ENCODE assay signal across 19 cellular contexts in the genomic region with DNA sequence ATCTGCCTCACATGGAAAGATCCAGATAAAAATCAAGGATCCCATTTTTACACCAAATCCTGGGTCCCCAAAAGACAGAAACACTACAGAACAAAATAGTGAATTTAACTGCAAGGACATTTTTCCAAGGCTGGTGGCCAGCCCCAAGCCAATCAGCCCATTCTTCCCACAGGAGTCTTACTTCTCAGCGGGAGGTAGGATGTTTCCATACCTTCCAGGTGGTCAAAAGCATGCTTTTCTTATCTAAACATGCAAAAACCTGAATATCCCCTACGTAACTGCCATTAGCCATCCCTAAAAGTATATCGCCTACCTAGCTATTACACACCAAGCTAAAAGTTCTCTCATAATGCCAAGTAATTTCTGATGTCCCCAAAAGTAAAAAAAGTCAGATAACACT. TPM values are rescaled to one million over a fixed set of nuclear protein-coding genes. Genes with fewer than 3 reads are reported as not detected.
DNase-seq lines count a peak whose midpoint lies in the region; ATAC-seq, FAIRE-seq and TF ChIP-seq lines count a peak whose summit lies in the region.
"Had no signal": no experiment of that assay in that cellular context is flagged by ENCODE, and none has a peak within 500 bp of the region (broad histone marks: within the 10 kb centered on the region; RNA-seq: fewer than 3 reads in every experiment).

No MANE protein-coding gene starts in this region.

- no peak overlapping the region for H4K5ac ChIP-seq in H1 (ENCODE audit: insufficient read length, low read depth, low read length)

- WGBS in HUES64: 75% methylated on average over 3 of the region's 3 CpGs
- 60% methylated on average over 3 of the region's 3 CpGs; no CpG with 5 or more reads in 1 of the 2 experiments for WGBS in H1 (ENCODE audit: extremely low coverage in 1 of 2, insufficient coverage in 1 of 2, insufficient read length in 1 of 2, insufficient replicate concordance in 2 of 2, low coverage in 1 of 2, low lambda C conversion rate in 2 of 2, missing lambda C conversion rate in 1 of 2), 2 experiments

- no peak for TF ChIP-seq CTCF in H1 (IDR thresholded peaks at IDR 0.05; ENCODE audit: control extremely low read depth in 1 of 3, insufficient read depth in 1 of 3, low read depth in 1 of 3, low read length in 3 of 3)

- no peaks in the 10 kb centered on the region for H4K20me1 ChIP-seq in H1 (replicated peaks in 1 of 2; ENCODE audit: control insufficient read depth in 1 of 2, insufficient read depth in 2 of 2, low read length in 2 of 2)

- H3K27me3 Mint-ChIP-seq in activated naive CD4-positive, alpha-beta T cell treated with anti-CD3 and anti-CD28 coated beads for 36 hours (ENCODE audit: low read depth): no peaks in the 10 kb centered on the region
- no peaks in the 10 kb centered on the region for H3K27me3 Mint-ChIP-seq in stimulated activated memory B cell treated with anti-CD40 and anti-IgM and Interleukin-4, amounts not matched to agents 10 μg/mL and 1 μg/mL and 100 μg/mL, for 72 hours
- H3K27me3 Mint-ChIP-seq: CD4-positive, CD25-positive, alpha-beta regulatory T cell had no signal

- H3K27me3 ChIP-seq in HUES64 (ENCODE audit: insufficient read depth, low read length) (no peaks in the 10 kb centered on the region), H1 (replicated peaks in 1 of 4; ENCODE audit: control insufficient read depth in 3 of 4, extremely low read depth in 1 of 4, insufficient read depth in 3 of 4, low read length in 3 of 4) (no peaks in the 10 kb centered on the region)
- H3K27me3 ChIP-seq: BE2C, MG63 had no signal

- H3K23ac ChIP-seq in H1 (ENCODE audit: insufficient read length): no peak overlapping the region

- peak overlapping the region; percentile 36 to 92 for H3K27ac Mint-ChIP-seq in activated naive CD4-positive, alpha-beta T cell treated with anti-CD3 and anti-CD28 coated beads, Interleukin-2, amount 50 U/mL, for 72 hours
- no peak overlapping the region for H3K27ac Mint-ChIP-seq in activated naive CD4-positive, alpha-beta T cell treated with anti-CD3 and anti-CD28 coated beads for 36 hours
- peak overlapping the region; percentile 73 for H3K27ac Mint-ChIP-seq in stimulated activated memory B cell treated with anti-CD40 and anti-IgM and Interleukin-4, amounts not matched to agents 10 μg/mL and 1 μg/mL and 100 μg/mL, for 72 hours
- H3K27ac Mint-ChIP-seq: CD4-positive, CD25-positive, alpha-beta regulatory T cell had no signal

- no peak for ATAC-seq in activated naive CD4-positive, alpha-beta T cell treated with anti-CD3 and anti-CD28 coated beads, Interleukin-2, amount 50 U/mL, for 72 hours
- ATAC-seq in stimulated activated memory B cell treated with anti-CD40 and anti-IgM and Interleukin-4, amounts not matched to agents 10 μg/mL and 1 μg/mL and 100 μg/mL, for 72 hours: no peak
- no peak for ATAC-seq in HG03159 (IDR thresholded peaks at IDR 0.05; ENCODE audit: unreplicated experiment)
- ATAC-seq: HepG2, K562, Panc1 had no signal

- no peak overlapping the region for H3K18ac ChIP-seq in H1 (ENCODE audit: extremely low read depth, low read length)

- H3K4me3 ChIP-seq in HUES64 (ENCODE audit: low read length) (no peak overlapping the region), H1 (ENCODE audit: extremely low read depth in 1 of 4, insufficient read depth in 2 of 4, low read depth in 3 of 4, low read length in 4 of 4) (no peak overlapping the region)
- H3K4me3 ChIP-seq: HAP-1, K562, MG63 had no signal

- 0 out of 2 replicates have a peak overlapping the region, but pooled peaks have one; percentile 35 for H2BK20ac ChIP-seq in H1 (ENCODE audit: low read length)

- H3K4me3 Mint-ChIP-seq in activated naive CD4-positive, alpha-beta T cell treated with anti-CD3 and anti-CD28 coated beads for 36 hours: no peak overlapping the region
- no peak overlapping the region for H3K4me3 Mint-ChIP-seq in stimulated activated memory B cell treated with anti-CD40 and anti-IgM and Interleukin-4, amounts not matched to agents 10 μg/mL and 1 μg/mL and 100 μg/mL, for 72 hours

- H3K36me3 Mint-ChIP-seq in activated naive CD4-positive, alpha-beta T cell treated with anti-CD3 and anti-CD28 coated beads, Interleukin-2, amount 50 U/mL, for 72 hours: peaks cover 18 to 49% of the 10 kb centered on the region in 2 donors
- H3K36me3 Mint-ChIP-seq in activated naive CD4-positive, alpha-beta T cell treated with anti-CD3 and anti-CD28 coated beads for 36 hours (ENCODE audit: low read depth): peaks cover 20% of the 10 kb centered on the region
- H3K36me3 Mint-ChIP-seq in stimulated activated memory B cell treated with anti-CD40 and anti-IgM and Interleukin-4, amounts not matched to agents 10 μg/mL and 1 μg/mL and 100 μg/mL, for 72 hours: peaks cover 35% of the 10 kb centered on the region

- H2AFZ ChIP-seq in H1 (ENCODE audit: low read length): no peak overlapping the region

- DNase-seq in activated naive CD4-positive, alpha-beta T cell treated with anti-CD3 and anti-CD28 coated beads, Interleukin-2, amount 50 U/mL, for 72 hours (ENCODE audit: low spot score in 2 of 2): no peak
- DNase-seq in activated naive CD4-positive, alpha-beta T cell treated with anti-CD3 and anti-CD28 coated beads for 36 hours: no peak
- DNase-seq in H1 (ENCODE audit: low read depth in 1 of 2, low spot score in 2 of 2): no peak
- no peak for DNase-seq in GM12891 (ENCODE audit: insufficient read length, low spot score)
- DNase-seq: BE2C; CD4-positive, CD25-positive, alpha-beta regulatory T cell; MG63; NCI-H1417; NCI-H1694 treated with DMSO at 0.1 percent for 48 hours; NCI-H2081 treated with DMSO at 0.1 percent for 48 hours; NCI-H2171 treated with DMSO at 0.1 percent for 48 hours; NCI-H524 treated with DMSO at 0.1 percent for 48 hours had no signal

- no peaks in the 10 kb centered on the region for H3K9me3 ChIP-seq in HUES64 (ENCODE audit: insufficient read depth, low read depth, low read length)
- H3K9me3 ChIP-seq in H1 (ENCODE audit: insufficient read depth in 2 of 2, low read depth in 1 of 2, low read length in 1 of 2): no peaks in the 10 kb centered on the region
- H3K9me3 ChIP-seq: BE2C, HAP-1, MG63 had no signal

- H3K27ac ChIP-seq in HUES64 (ENCODE audit: low read depth, low read length) (peak overlapping the region; percentile 32; the same call in 1 of the 2 replicates), H1 (ENCODE audit: low read depth, low read length) (no peak overlapping the region)

- H3K56ac ChIP-seq in H1 (replicated peaks; ENCODE audit: insufficient read length, low read depth, low read length): no peak overlapping the region

- H3K9ac ChIP-seq in HUES64 (ENCODE audit: low read depth, low read length) (no peak overlapping the region), H1 (replicated peaks in 1 of 4; ENCODE audit: extremely low read depth in 1 of 4, low read depth in 3 of 4, low read length in 3 of 4) (no peak overlapping the region)

- no peak overlapping the region for H4K91ac ChIP-seq in H1 (replicated peaks; ENCODE audit: insufficient read length, low read length)

- H2BK5ac ChIP-seq in H1 (ENCODE audit: low read depth, low read length): peak overlapping the region; percentile 42; the same call in 1 of the 2 replicates

- POLR2A ChIA-PET in H1 (lab: Charles Lee; ENCODE audit: partially characterized antibody): no interaction called here

- FAIRE-seq in H1 (lab: Jason Lieb, UNC) (no peak), GM12891 (lab: Jason Lieb, UNC) (no peak)
- FAIRE-seq: HepG2, K562 had no signal

- H3K4me1 Mint-ChIP-seq in activated naive CD4-positive, alpha-beta T cell treated with anti-CD3 and anti-CD28 coated beads for 36 hours (ENCODE audit: low read depth): peaks cover 60% of the 10 kb centered on the region
- peaks cover 60% of the 10 kb centered on the region for H3K4me1 Mint-ChIP-seq in stimulated activated memory B cell treated with anti-CD40 and anti-IgM and Interleukin-4, amounts not matched to agents 10 μg/mL and 1 μg/mL and 100 μg/mL, for 72 hours

- no peak for TF ChIP-seq EP300 in H1 (IDR thresholded peaks at IDR 0.05; ENCODE audit: borderline replicate concordance in 1 of 2, low read depth in 2 of 2, low read length in 2 of 2)

- H3K4me1 ChIP-seq in HUES64 (ENCODE audit: insufficient read depth, low read length) (peaks cover 76% of the 10 kb centered on the region), H1 (replicated peaks in 1 of 4; ENCODE audit: control insufficient read depth in 3 of 4, insufficient read depth in 4 of 4, low read length in 3 of 4) (peaks cover 0 to 30% (median 15%) of the 10 kb centered on the region in 4 experiments; a peak in 4 of 7 replicates)

- no peak overlapping the region for H2BK120ac ChIP-seq in H1 (replicated peaks; ENCODE audit: low read depth, low read length)

- TF ChIP-seq RAD21 in H1 (IDR thresholded peaks at IDR 0.05 in 1 of 2, conservative IDR thresholded peaks at IDR 0.05 in 1 of 2; ENCODE audit: low read depth in 2 of 2, low read length in 2 of 2): no peak

- peaks cover 5% of the 10 kb centered on the region; the same call in 1 of the 2 replicates for H3K79me1 ChIP-seq in H1 (ENCODE audit: low read depth, low read length)

- no peak overlapping the region; a peak in 1 of 4 replicates for H3K4me2 ChIP-seq in H1 (ENCODE audit: insufficient read depth in 1 of 2, low read depth in 2 of 2, low read length in 2 of 2)

- H3K79me2 ChIP-seq in H1 (ENCODE audit: control insufficient read depth in 1 of 2, insufficient read depth in 2 of 2, low read length in 2 of 2): peaks cover 3 to 100% of the 10 kb centered on the region in 2 experiments; a peak in 3 of 4 replicates

- no peak overlapping the region for H3K4ac ChIP-seq in H1 (replicated peaks; ENCODE audit: insufficient read length, low read depth, low read length)

- TF ChIP-seq POLR2A in H1 (IDR thresholded peaks at IDR 0.05; ENCODE audit: control extremely low read depth in 1 of 2, low read depth in 2 of 2, low read length in 2 of 2) (no peak), GM12891 (IDR thresholded peaks at IDR 0.05; ENCODE audit: low read depth, low read length) (no peak)

- H3K36me3 ChIP-seq in HUES64 (ENCODE audit: insufficient read depth, low read length) (no peaks in the 10 kb centered on the region), H1 (ENCODE audit: control insufficient read depth in 2 of 4, insufficient read depth in 4 of 4, low read length in 3 of 4) (no peaks in the 10 kb centered on the region)
- H3K36me3 ChIP-seq: BE2C, HAP-1 had no signal

- H3K14ac ChIP-seq in H1 (ENCODE audit: insufficient read length): no peak overlapping the region

- intact Hi-C loops in activated naive CD4-positive, alpha-beta T cell treated with anti-CD3 and anti-CD28 coated beads for 36 hours (cut with micrococcal nuclease): no loop called here

- CTCF ChIA-PET in activated naive CD4-positive, alpha-beta T cell treated with anti-CD3 and anti-CD28 coated beads for 36 hours (lab: Charles Lee): no interaction called here
- CTCF ChIA-PET in H1 (lab: Charles Lee; ENCODE audit: partially characterized antibody): interaction anchor here (1.3 kb wide), 1 partner anchor 433 kb away, joined by 5 read pairs; no protein-coding TSS in a partner anchor

- peak overlapping the region; percentile 62; the same call in 1 of the 2 replicates for H2BK12ac ChIP-seq in H1 (ENCODE audit: low read depth, low read length)

- H4K8ac ChIP-seq in H1 (ENCODE audit: extremely low read depth, insufficient read depth, low read length): no peak overlapping the region

- peak overlapping the region; percentile 96 for H2AK5ac ChIP-seq in H1 (ENCODE audit: low read depth, low read length)

- H3K9me3 Mint-ChIP-seq in activated naive CD4-positive, alpha-beta T cell treated with anti-CD3 and anti-CD28 coated beads, Interleukin-2, amount 50 U/mL, for 72 hours: peaks cover 0 to 4% of the 10 kb centered on the region in 2 donors
- no peaks in the 10 kb centered on the region for H3K9me3 Mint-ChIP-seq in activated naive CD4-positive, alpha-beta T cell treated with anti-CD3 and anti-CD28 coated beads for 36 hours
- H3K9me3 Mint-ChIP-seq in stimulated activated memory B cell treated with anti-CD40 and anti-IgM and Interleukin-4, amounts not matched to agents 10 μg/mL and 1 μg/mL and 100 μg/mL, for 72 hours: no peaks in the 10 kb centered on the region

- H2BK15ac ChIP-seq in H1 (ENCODE audit: low read length): 0 out of 2 replicates have a peak overlapping the region, but pooled peaks have one; percentile 33

- no peaks in the 10 kb centered on the region for H3K23me2 ChIP-seq in H1 (ENCODE audit: low read depth, low read length)

RNA-seq across cellular contexts. Expression of a gene that starts 20.6 kb away (rescaled TPM):
- 10 to 100 TPM; 25.5 to 30.9 TPM for total RNA-seq in activated naive CD4-positive, alpha-beta T cell treated with anti-CD3 and anti-CD28 coated beads, Interleukin-2, amount 50 U/mL, for 72 hours
- 10 to 100 TPM; 18.0 to 18.1 TPM for total RNA-seq in activated naive CD4-positive, alpha-beta T cell treated with anti-CD3 and anti-CD28 coated beads for 36 hours
- polyA plus RNA-seq in HUES64 (2013, experiment 1 of 2): 7.3 TPM
- polyA plus RNA-seq in HUES64 (2013, experiment 2 of 2): 9.5 TPM
- total RNA-seq in H1 (2021; fragmentation: NEBNext Ultra II Directional; extraction: Animal tissue kit (Norgen Biotek cat#: 25700)): 13.6 and 13.8 TPM in 2 replicates
- 4.1 and 7.4 TPM in 2 replicates for polyA plus RNA-seq in H1 (2011; rRNA removed)
- polyA plus RNA-seq in H1 (2011; cell fraction: cytosol; rRNA removed): 8.8 TPM
- polyA plus RNA-seq in H1 (2011; cell fraction: nucleus; rRNA removed): 6.0 TPM
- polyA plus RNA-seq in H1 (2012, experiment 1 of 2): 6.6 to 9.5 TPM (median 7.5 TPM) in 4 replicates
- polyA plus RNA-seq in H1 (2012, experiment 2 of 2): 0.60 TPM
- 17.8 TPM for polyA plus RNA-seq in H1 (2013, experiment 1 of 2)
- polyA plus RNA-seq in H1 (2013, experiment 2 of 2): 18.4 TPM
- polyA minus RNA-seq in H1 (2011; rRNA and poly(A)+ RNA removed): 19.5 and 20.3 TPM in 2 replicates
- 7.8 TPM for polyA minus RNA-seq in H1 (2011; cell fraction: cytosol; rRNA and poly(A)+ RNA removed)
- polyA minus RNA-seq in H1 (2011; cell fraction: nucleus; rRNA and poly(A)+ RNA removed): 52.6 TPM
- polyA plus RNA-seq in GM12891 (2012; ENCODE audit: low read depth, missing spikeins): 9.8 TPM
